1 cellular context compared by ENCODE assay signal in the genomic region with DNA sequence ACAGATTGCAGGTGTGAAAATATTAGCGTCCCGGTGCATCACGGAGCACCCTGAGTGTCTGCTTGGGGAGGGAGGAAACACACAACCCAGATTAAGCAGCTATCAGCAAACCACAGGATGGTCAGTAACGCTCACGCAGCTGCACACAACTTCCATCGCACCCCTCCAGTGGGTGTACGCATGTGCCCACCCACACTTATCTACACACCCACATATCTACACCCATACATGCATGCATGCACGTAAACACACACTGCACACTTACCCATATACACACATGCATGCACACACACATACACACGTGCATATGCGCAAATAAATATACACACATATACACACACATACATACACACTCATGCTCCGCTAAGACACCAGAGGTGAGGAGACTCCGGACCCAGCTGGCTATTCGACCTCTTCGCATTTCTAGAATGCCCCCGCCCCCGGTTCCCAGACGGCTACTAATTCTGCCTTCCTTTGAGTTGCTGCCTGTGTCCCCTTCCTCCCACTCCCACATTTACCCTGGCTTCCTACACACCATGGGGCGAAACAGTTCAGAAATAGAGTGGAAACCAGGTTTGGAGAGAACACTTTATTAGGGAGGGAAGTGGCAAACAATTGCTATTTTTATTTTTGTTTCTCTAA.
TF ChIP-seq lines count a peak whose summit lies in the region.

No MANE protein-coding gene starts in this region.

TF ChIP-seq in K562, 482 proteins besides CTCF, POLR2A, EP300 and RAD21 (continued from another document):
- no peak for TF ChIP-seq JUN (IDR thresholded peaks at IDR 0.05; ENCODE audit: borderline replicate concordance, low read depth, low read length)
- no peak for TF ChIP-seq JUN (CRISPR knock-in tag; IDR thresholded peaks at IDR 0.05; ENCODE audit: borderline replicate concordance)
- no peak for TF ChIP-seq HEY1 (CRISPR knock-in tag; IDR thresholded peaks at IDR 0.05; ENCODE audit: borderline replicate concordance)
- peak; percentile 52 for TF ChIP-seq EGR1 (conservative IDR thresholded peaks at IDR 0.05)
- no peak for TF ChIP-seq MAFG (tag; conservative IDR thresholded peaks at IDR 0.05)
- peak; percentile 39; the same call in 1 of the 2 replicates for TF ChIP-seq CBFA2T2 (conservative IDR thresholded peaks at IDR 0.05)
- TF ChIP-seq HOXB6 (CRISPR knock-in tag; IDR thresholded peaks at IDR 0.05; ENCODE audit: borderline replicate concordance) = no peak
- no peak for TF ChIP-seq EP400 (IDR thresholded peaks at IDR 0.05)
- peak; percentile 66 for TF ChIP-seq CBFA2T3 (IDR thresholded peaks at IDR 0.05)
- TF ChIP-seq FOSL1 (tag; conservative IDR thresholded peaks at IDR 0.05) = no peak
- peak in 1 of 2 experiments; percentile 42; a peak in 1 of 4 replicates for TF ChIP-seq KDM1A (IDR thresholded peaks at IDR 0.05)
- TF ChIP-seq KLF10 (CRISPR knock-in tag; IDR thresholded peaks at IDR 0.05) = no peak
